1 cellular context compared by ENCODE assay signal in genomic region chr1:155940531-155940992, GRCh38.
A peak's percentile ranks its signal among the peaks of the same experiment; 100 is the strongest.
TF ChIP-seq lines count a peak whose summit lies in the region.

No MANE protein-coding gene starts in this region.

TF ChIP-seq in HepG2, 621 proteins besides CTCF, POLR2A, EP300 and RAD21 (continued from another document):
- TF ChIP-seq ZBED4 (CRISPR knock-in tag; IDR thresholded peaks at IDR 0.05; ENCODE audit: borderline replicate concordance) (peak; percentile 81; the same call in 1 of the 2 replicates), TBX3 (IDR thresholded peaks at IDR 0.05; ENCODE audit: borderline replicate concordance) (no peak), ETV6 (CRISPR knock-in tag; conservative IDR thresholded peaks at IDR 0.05) (no peak), BATF2 (CRISPR knock-in tag; IDR thresholded peaks at IDR 0.05) (no peak), ATF2 (CRISPR knock-in tag; IDR thresholded peaks at IDR 0.05) (no peak), ARNTL (CRISPR knock-in tag; IDR thresholded peaks at IDR 0.05) (no peak), SETDB1 (CRISPR knock-in tag; IDR thresholded peaks at IDR 0.05; ENCODE audit: borderline replicate concordance) (no peak), ZSCAN22 (CRISPR knock-in tag; IDR thresholded peaks at IDR 0.05) (no peak), HMGXB3 (CRISPR knock-in tag; IDR thresholded peaks at IDR 0.05; ENCODE audit: borderline replicate concordance) (no peak), U2AF1 (optimal IDR thresholded peaks at IDR 0.05; ENCODE audit: low read depth, low read length) (no peak), MYNN (CRISPR knock-in tag; IDR thresholded peaks at IDR 0.05; ENCODE audit: low read depth) (no peak), ZNF7 (CRISPR knock-in tag; IDR thresholded peaks at IDR 0.05) (no peak), PHF8 (CRISPR knock-in tag; IDR thresholded peaks at IDR 0.05) (peak; percentile 33; the same call in 1 of the 2 replicates), RCOR2 (CRISPR knock-in tag; IDR thresholded peaks at IDR 0.05) (0 out of 2 replicates have a peak, but pooled peaks have one; percentile 26), TGIF2 (CRISPR knock-in tag; IDR thresholded peaks at IDR 0.05) (peak; percentile 30; the same call in 1 of the 2 replicates), GMEB2 (CRISPR knock-in tag; IDR thresholded peaks at IDR 0.05; ENCODE audit: low read depth) (no peak), JUN (CRISPR knock-in tag; IDR thresholded peaks at IDR 0.05) (no peak), CREB1 (IDR thresholded peaks at IDR 0.05) (no peak), CREB1 (CRISPR knock-in tag; IDR thresholded peaks at IDR 0.05) (peak; percentile 35; the same call in 1 of the 2 replicates), ZBTB2 (CRISPR knock-in tag; IDR thresholded peaks at IDR 0.05; ENCODE audit: low read depth) (no peak), IRF1 (CRISPR knock-in tag; IDR thresholded peaks at IDR 0.05; ENCODE audit: low read depth) (no peak), MAFG (CRISPR knock-in tag; IDR thresholded peaks at IDR 0.05) (no peak), ZNF572 (CRISPR knock-in tag; IDR thresholded peaks at IDR 0.05) (no peak), HNRNPLL (IDR thresholded peaks at IDR 0.05; ENCODE audit: low read depth, low read length, poor library complexity, severe bottlenecking) (no peak), ISX (CRISPR knock-in tag; conservative IDR thresholded peaks at IDR 0.05) (no peak), ZNF275 (CRISPR knock-in tag; IDR thresholded peaks at IDR 0.05; ENCODE audit: borderline replicate concordance) (no peak), HNRNPUL1 (IDR thresholded peaks at IDR 0.05; ENCODE audit: low read depth, low read length) (no peak), HNF4G (IDR thresholded peaks at IDR 0.05; ENCODE audit: borderline replicate concordance, low read depth, low read length) (no peak), HNF4G (CRISPR knock-in tag; IDR thresholded peaks at IDR 0.05; ENCODE audit: borderline replicate concordance, low read depth) (no peak), NFE2L2 (IDR thresholded peaks at IDR 0.05; ENCODE audit: low read length) (no peak)
